9 cellular contexts compared by ENCODE assay signal in the genomic region with DNA sequence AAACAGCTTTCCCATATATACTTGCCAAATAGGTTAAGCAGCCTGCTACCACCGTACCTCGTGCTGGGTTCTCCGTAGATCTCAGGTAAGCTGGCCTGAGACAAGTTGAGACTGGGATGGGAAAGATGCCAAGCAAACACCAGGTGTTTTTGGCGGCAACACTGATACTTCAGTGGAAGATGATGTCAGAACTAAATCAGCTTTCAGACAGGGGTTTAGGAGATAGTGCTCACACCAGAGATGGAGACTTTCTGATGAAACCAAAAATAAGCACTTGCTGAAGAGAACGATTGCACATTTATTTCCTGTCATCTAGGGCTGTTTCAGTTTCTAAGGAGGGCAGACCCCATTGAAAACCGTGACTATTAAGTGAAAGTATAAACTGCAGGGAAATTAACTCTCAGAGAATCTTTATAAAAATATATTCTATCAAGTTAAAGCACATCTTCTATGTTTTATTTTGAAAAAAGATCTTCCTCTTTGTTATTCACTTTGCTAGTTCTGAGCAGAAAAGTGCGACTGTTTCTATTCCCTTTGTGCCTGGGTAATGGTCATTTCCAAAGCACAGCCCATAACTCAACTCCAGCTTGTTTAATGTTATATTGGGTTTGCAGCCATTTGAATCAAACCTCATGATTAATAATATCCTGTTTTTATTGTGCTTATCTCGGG.
DNase-seq lines count a peak whose midpoint lies in the region; ATAC-seq, FAIRE-seq and TF ChIP-seq lines count a peak whose summit lies in the region.
"Had no signal": no experiment of that assay in that cellular context is flagged by ENCODE, and none has a peak within 500 bp of the region (broad histone marks: within the 10 kb centered on the region; RNA-seq: fewer than 3 reads in every experiment).

No MANE protein-coding gene starts in this region.

- no peak overlapping the region for H3K27ac ChIP-seq in endodermal cell (ENCODE audit: low read depth, low read length)

- H3K4me1 Mint-ChIP-seq in T-helper 2 cell treated with Interferon-gamma antibody and Interleukin-4, amounts not matched to agents 5 μg/mL and 100 μg/mL, for 36 hours (ENCODE audit: low read depth), result peaks cover 17% of the 10 kb centered on the region
- H3K4me1 Mint-ChIP-seq in endodermal cell, result peaks cover 5% of the 10 kb centered on the region

- H3K4me3 Mint-ChIP-seq in T-helper 2 cell treated with Interferon-gamma antibody and Interleukin-4, amounts not matched to agents 5 μg/mL and 100 μg/mL, for 36 hours, result peak overlapping the region; percentile 77
- H3K4me3 Mint-ChIP-seq in endodermal cell, result no peak overlapping the region

- no peaks in the 10 kb centered on the region for H3K36me3 Mint-ChIP-seq in T-helper 2 cell treated with Interferon-gamma antibody and Interleukin-4, amounts not matched to agents 5 μg/mL and 100 μg/mL, for 36 hours (ENCODE audit: low read depth)
- no peaks in the 10 kb centered on the region for H3K36me3 Mint-ChIP-seq in endodermal cell (ENCODE audit: low read depth)

- in situ Hi-C loops in HAP-1 (cut with MboI; ENCODE audit: low sequenced_read_pairs), result loop anchor here (25.0 kb wide), 1 partner anchor 849 kb away; no protein-coding TSS in a partner anchor

- H3K4me3 ChIP-seq in endodermal cell (ENCODE audit: low read length) (no peak overlapping the region), HAP-1 (no peak overlapping the region)

- ATAC-seq in GM21390 (IDR thresholded peaks at IDR 0.05; ENCODE audit: unreplicated experiment), result peak; percentile 100
- peak; percentile 99 for ATAC-seq in HG03565 (IDR thresholded peaks at IDR 0.05; ENCODE audit: unreplicated experiment)

- no peak for TF ChIP-seq CTCF in endodermal cell (conservative IDR thresholded peaks at IDR 0.05)

- H3K9me3 ChIP-seq in endodermal cell (ENCODE audit: control insufficient read depth, low read length), result no peaks in the 10 kb centered on the region
- H3K9me3 ChIP-seq in HAP-1, result no peaks in the 10 kb centered on the region

- DNase-seq in GM12892 (ENCODE audit: insufficient read length) (no peak), putamen (ENCODE audit: low spot score) (no peak), dermis blood vessel endothelial cell (no peak), endodermal cell (no peak), HAP-1 (ENCODE audit: low spot score in 2 of 2) (no peak)
- DNase-seq in T-helper 2 cell treated with Interferon-gamma antibody and Interleukin-4, amounts not matched to agents 5 μg/mL and 100 μg/mL, for 36 hours (ENCODE audit: low spot score), result peak; percentile 8

- H3K27me3 Mint-ChIP-seq in T-helper 2 cell treated with Interferon-gamma antibody and Interleukin-4, amounts not matched to agents 5 μg/mL and 100 μg/mL, for 36 hours (ENCODE audit: low read depth), result peaks cover 10% of the 10 kb centered on the region
- no peaks in the 10 kb centered on the region for H3K27me3 Mint-ChIP-seq in endodermal cell (ENCODE audit: insufficient read depth)

- TF ChIP-seq POLR2A in GM12892 (IDR thresholded peaks at IDR 0.05; ENCODE audit: low read depth, low read length), result no peak

- peak; percentile 67 for FAIRE-seq in GM12892 (lab: Jason Lieb, UNC)
- FAIRE-seq: endothelial cell of umbilical vein had no signal

- H3K9ac ChIP-seq in endodermal cell (ENCODE audit: extremely low read depth, low read length, poor library complexity, severe bottlenecking), result no peak overlapping the region

- H3K36me3 ChIP-seq in endodermal cell (ENCODE audit: control insufficient read depth, insufficient read depth, low read length) (no peaks in the 10 kb centered on the region), HAP-1 (replicated peaks) (no peaks in the 10 kb centered on the region)

- H3K4me1 ChIP-seq in endodermal cell (ENCODE audit: control insufficient read depth, insufficient read depth, low read length), result peaks cover 2% of the 10 kb centered on the region
- peaks cover 2% of the 10 kb centered on the region; the same call in 1 of the 2 replicates for H3K4me1 ChIP-seq in HAP-1

- H3K27ac Mint-ChIP-seq in T-helper 2 cell treated with Interferon-gamma antibody and Interleukin-4, amounts not matched to agents 5 μg/mL and 100 μg/mL, for 36 hours, result peak overlapping the region; percentile 63
- no peak overlapping the region for H3K27ac Mint-ChIP-seq in endodermal cell

- no peaks in the 10 kb centered on the region for H3K9me3 Mint-ChIP-seq in T-helper 2 cell treated with Interferon-gamma antibody and Interleukin-4, amounts not matched to agents 5 μg/mL and 100 μg/mL, for 36 hours
- H3K9me3 Mint-ChIP-seq in endodermal cell, result no peaks in the 10 kb centered on the region

- H3K27me3 ChIP-seq in endodermal cell (ENCODE audit: control insufficient read depth, insufficient read depth, low read length, poor library complexity, severe bottlenecking) (no peaks in the 10 kb centered on the region), HAP-1 (ENCODE audit: low read depth) (no peaks in the 10 kb centered on the region; the same call in 1 of the 2 replicates)

- 80 to 91% methylated on average over 2 to 8 of the region's 8 CpGs for WGBS in endodermal cell (ENCODE audit: insufficient coverage in 1 of 2, insufficient read length in 1 of 2), 2 experiments
